ENCODE assay signal across 8 cellular contexts in genomic region chr15:29925227-29926082, GRCh38.
DNase-seq lines count a peak whose midpoint lies in the region; ATAC-seq, FAIRE-seq and TF ChIP-seq lines count a peak whose summit lies in the region.

No MANE protein-coding gene starts in this region.

- WGBS in A549 (ENCODE audit: missing lambda C conversion rate): 5% methylated on average over 5 of the region's 5 CpGs
- WGBS in body of pancreas, 2 donors: 51 to 52% methylated on average over 5 of the region's 5 CpGs

- peak in 1 of 2 experiments; percentile 32; a peak in 1 of 5 replicates for TF ChIP-seq EP300 in A549 (IDR thresholded peaks at IDR 0.05)

- peak overlapping the region; percentile 67 for H3K4me2 ChIP-seq in A549
- H3K4me2 ChIP-seq in OCI-LY7 (ENCODE audit: low read length): no peak overlapping the region

- no peaks in the 10 kb centered on the region for H3K79me2 ChIP-seq in OCI-LY7 (ENCODE audit: insufficient read depth, low read depth, low read length)

- no peaks in the 10 kb centered on the region for H4K20me1 ChIP-seq in OCI-LY7 (ENCODE audit: insufficient read depth, low read length)

- H3K4me3 ChIP-seq in A549 (no peak overlapping the region), OCI-LY7 (ENCODE audit: low read depth, low read length, poor library complexity, severe bottlenecking) (no peak overlapping the region), body of pancreas (no peak overlapping the region)

- TF ChIP-seq RAD21 in A549 (conservative IDR thresholded peaks at IDR 0.05 in 1 of 2, IDR thresholded peaks at IDR 0.05 in 1 of 2): peak; percentile 94 to 99

- H3K36me3 ChIP-seq in OCI-LY7 (ENCODE audit: insufficient read depth, low read length) (no peaks in the 10 kb centered on the region), body of pancreas (replicated peaks in 1 of 2; ENCODE audit: insufficient read depth in 1 of 2, low read depth in 2 of 2) (no peaks in the 10 kb centered on the region)

- intact Hi-C loops in OCI-LY7 (cut with micrococcal nuclease; ENCODE audit: unreplicated experiment): loop anchor here (2.0 kb wide), 1 partner anchor 177 kb away; no protein-coding TSS in a partner anchor
- intact Hi-C loops in body of pancreas (cut with DNase I): no loop called here

- no peaks in the 10 kb centered on the region for H3K9me3 ChIP-seq in A549
- no peaks in the 10 kb centered on the region for H3K9me3 ChIP-seq in OCI-LY7 (ENCODE audit: low read length)
- no peaks in the 10 kb centered on the region for H3K9me3 ChIP-seq in body of pancreas

- no peak overlapping the region for H2AFZ ChIP-seq in OCI-LY7 (ENCODE audit: low read length)

- H3K4me1 ChIP-seq in A549: peaks cover 60% of the 10 kb centered on the region
- no peaks in the 10 kb centered on the region for H3K4me1 ChIP-seq in OCI-LY7 (ENCODE audit: insufficient read depth, low read length, poor library complexity, severe bottlenecking)
- peaks cover 16% of the 10 kb centered on the region for H3K4me1 ChIP-seq in body of pancreas

- ATAC-seq in A549 (peak; percentile 81 to 88), GM18867 (IDR thresholded peaks at IDR 0.05; ENCODE audit: unreplicated experiment) (peak; percentile 62), body of pancreas (peak; percentile 54), GM19467 (IDR thresholded peaks at IDR 0.05; ENCODE audit: unreplicated experiment) (no peak)

- H3K27me3 ChIP-seq in body of pancreas: no peaks in the 10 kb centered on the region

- TF ChIP-seq POLR2A in A549 (IDR thresholded peaks at IDR 0.05; ENCODE audit: low read length): no peak
- no peak for TF ChIP-seq POLR2A in body of pancreas (IDR thresholded peaks at IDR 0.05)

- no TSS peak for BruUV-seq in OCI-LY7 (replicated peaks; lab: Mats Ljungman, UMichigan)

- DNase-seq in A549 (ENCODE audit: low read depth in 1 of 2, low spot score in 1 of 2): peak; percentile 84 to 92
- peak; percentile 41 for DNase-seq in OCI-LY7 (ENCODE audit: low spot score)
- peak; percentile 47 to 64 (median 56) for DNase-seq in body of pancreas
- DNase-seq in iPS DF 19.7 (ENCODE audit: low read depth, low spot score): peak; percentile 72
- DNase-seq in stimulated activated CD4-positive, alpha-beta T cell treated with anti-CD3 and anti-CD28 coated beads, Interleukin-2, amount 100 ng/mL, for 48 hours: peak; percentile 14 to 18
- no peak for DNase-seq in activated CD4-positive, CD25-positive, alpha-beta regulatory T cell treated with anti-CD3 and anti-CD28 coated beads, Interleukin-2, amount 50 U/mL, for 72 hours

- CTCF ChIA-PET in A549 (lab: Yijun Ruan, JAX) (interaction anchor here (0.6 to 10.3 kb wide), 94 partner anchors 8 to 312 kb away, joined by 3 to 128 read pairs (median 6); partner anchors contain the start of gene TJP1), OCI-LY7 (lab: Charles Lee; ENCODE audit: unreplicated experiment) (interaction anchor here (1.2 kb wide), 1 partner anchor 178 kb away, joined by 3 read pairs; no protein-coding TSS in a partner anchor)

- H3K27ac ChIP-seq in A549: peak overlapping the region; percentile 70 to 86
- no peak overlapping the region for H3K27ac ChIP-seq in OCI-LY7 (ENCODE audit: low read depth, low read length, poor library complexity, severe bottlenecking)
- peak overlapping the region; percentile 29 to 77 (median 73) for H3K27ac ChIP-seq in body of pancreas

- POLR2A ChIA-PET in A549 (lab: Yijun Ruan, JAX) (interaction anchor here (0.6 to 4.0 kb wide), 11 partner anchors 15 to 355 kb away, joined by 3 to 86 read pairs (median 4); partner anchors contain the start of gene TJP1), OCI-LY7 (lab: Charles Lee) (interaction anchor here (0.8 to 0.9 kb wide), 2 partner anchors 53 to 178 kb away, joined by 4 read pairs; no protein-coding TSS in a partner anchor)

- TF ChIP-seq CTCF in A549 (IDR thresholded peaks at IDR 0.05): peak; percentile 97
- TF ChIP-seq CTCF in OCI-LY7 (conservative IDR thresholded peaks at IDR 0.05; ENCODE audit: low read length): peak; percentile 88
- peak in 6 of 7 experiments; percentile 35 to 76 (median 54) for TF ChIP-seq CTCF in body of pancreas (IDR thresholded peaks at IDR 0.05)

- peak; percentile 87 for FAIRE-seq in A549 (lab: Jason Lieb, UNC)

- H3K9me2 ChIP-seq in OCI-LY7 (ENCODE audit: insufficient read depth, low read length): no peaks in the 10 kb centered on the region

TF ChIP-seq in A549, 52 proteins besides CTCF, POLR2A, EP300 and RAD21 (continues in another document):
- no peak for TF ChIP-seq CHD2 (IDR thresholded peaks at IDR 0.05; ENCODE audit: low read length, partially characterized antibody)
- TF ChIP-seq CHD4 (IDR thresholded peaks at IDR 0.05; ENCODE audit: borderline replicate concordance): no peak
- TF ChIP-seq KDM5A (IDR thresholded peaks at IDR 0.05): no peak
- TF ChIP-seq HEYL (CRISPR knock-in tag; IDR thresholded peaks at IDR 0.05): no peak
- no peak for TF ChIP-seq ZFP36 (IDR thresholded peaks at IDR 0.05; ENCODE audit: borderline replicate concordance, partially characterized antibody)
- no peak for TF ChIP-seq EHF (CRISPR knock-in tag; IDR thresholded peaks at IDR 0.05)
- TF ChIP-seq HOXA7 (CRISPR knock-in tag; IDR thresholded peaks at IDR 0.05): peak; percentile 45; the same call in 1 of the 2 replicates
- no peak for TF ChIP-seq ESRRA (IDR thresholded peaks at IDR 0.05; ENCODE audit: borderline replicate concordance, low read length)
- no peak for TF ChIP-seq HDAC2 (IDR thresholded peaks at IDR 0.05)
- TF ChIP-seq POLR2AphosphoS2 (conservative IDR thresholded peaks at IDR 0.05; ENCODE audit: low read length): no peak
- TF ChIP-seq RARB (CRISPR knock-in tag; IDR thresholded peaks at IDR 0.05): no peak
- TF ChIP-seq MYC (IDR thresholded peaks at IDR 0.05; ENCODE audit: borderline replicate concordance, low read length): no peak
- TF ChIP-seq REST (IDR thresholded peaks at IDR 0.05): no peak
- TF ChIP-seq KDM1A (IDR thresholded peaks at IDR 0.05; ENCODE audit: low read depth): no peak
- TF ChIP-seq HOXB5 (CRISPR knock-in tag; IDR thresholded peaks at IDR 0.05): no peak; the same call in 1 of the 2 replicates
- TF ChIP-seq SMC3 (IDR thresholded peaks at IDR 0.05): peak; percentile 99
- TF ChIP-seq RFX5 (IDR thresholded peaks at IDR 0.05): peak; percentile 28; the same call in 1 of the 2 replicates
- TF ChIP-seq JUNB (IDR thresholded peaks at IDR 0.05): peak; percentile 55; the same call in 1 of the 2 replicates
- no peak for TF ChIP-seq BCL3 (IDR thresholded peaks at IDR 0.05)
- peak; percentile 56; the same call in 1 of the 2 replicates for TF ChIP-seq E2F6 (IDR thresholded peaks at IDR 0.05; ENCODE audit: borderline replicate concordance, low read depth)
- 0 out of 2 replicates have a peak, but pooled peaks have one; percentile 62 for TF ChIP-seq FOSB (CRISPR knock-in tag; IDR thresholded peaks at IDR 0.05)
- no peak for TF ChIP-seq HES2 (IDR thresholded peaks at IDR 0.05)
- TF ChIP-seq CBX2 (IDR thresholded peaks at IDR 0.05; ENCODE audit: borderline replicate concordance, low read depth): no peak
- TF ChIP-seq HOXB13 (CRISPR knock-in tag; IDR thresholded peaks at IDR 0.05; ENCODE audit: low read depth): no peak
